ENCODE assay signal across 8 cellular contexts in the genomic region with DNA sequence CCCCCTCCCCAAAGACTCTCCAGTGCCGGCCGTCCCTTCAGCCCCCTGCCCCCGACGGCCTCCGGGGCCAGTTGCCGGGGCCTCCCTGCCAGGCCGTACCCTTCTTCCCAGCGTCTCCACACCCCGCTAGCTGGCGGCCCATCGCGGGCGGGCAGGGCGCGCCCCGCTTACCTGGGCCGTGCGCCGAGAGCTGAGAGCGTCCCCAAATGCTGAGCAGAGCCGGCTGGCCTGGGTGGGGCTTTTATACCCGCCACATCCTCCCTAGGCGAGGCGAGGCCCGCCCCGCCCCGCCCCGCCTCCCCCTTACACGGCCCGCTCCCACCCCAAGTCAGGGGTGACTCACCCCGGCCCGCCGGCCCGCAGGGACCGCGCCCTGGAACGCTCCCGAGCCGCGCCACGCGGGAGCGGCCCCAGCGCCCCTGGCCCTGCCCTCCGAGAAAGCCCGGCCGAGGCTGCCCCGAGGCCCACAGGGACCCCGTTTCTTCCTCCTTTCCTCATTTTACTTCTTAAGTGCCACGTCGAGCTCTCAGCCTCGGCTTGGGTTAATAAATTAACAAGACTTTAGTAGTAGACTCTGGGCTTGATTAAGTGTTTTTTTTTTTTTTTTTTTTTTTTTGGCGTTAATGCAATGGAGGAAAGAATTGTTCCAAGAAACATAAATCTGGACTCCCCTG. TPM values are rescaled to one million over a fixed set of nuclear protein-coding genes. Genes with fewer than 3 reads are reported as not detected.
DNase-seq lines count a peak whose midpoint lies in the region; FAIRE-seq and TF ChIP-seq lines count a peak whose summit lies in the region.

TSS of gene ANXA2 (minus strand) at position 215 of the 674 bp plus-strand sequence. CDS start 11,911 bp downstream, outside the sequence.

- peaks cover 11% of the 10 kb centered on the region for H4K20me1 ChIP-seq in Loucy (ENCODE audit: insufficient read depth, low read length, poor library complexity, severe bottlenecking)

- peak within 1 kb of the TSS; percentile 75 for H2AFZ ChIP-seq in Loucy (ENCODE audit: low read length)

- H3K79me2 ChIP-seq in Loucy (ENCODE audit: insufficient read depth, low read length), result peaks cover 14% of the 10 kb centered on the region; the same call in 1 of the 2 replicates

- no peaks in the 10 kb centered on the region for H3K9me2 ChIP-seq in Loucy (replicated peaks; ENCODE audit: low read depth, low read length)

- TF ChIP-seq POLR2A in GM12891 (IDR thresholded peaks at IDR 0.05; ENCODE audit: low read depth, low read length), result peak; percentile 70
- TF ChIP-seq POLR2A in H54 (IDR thresholded peaks at IDR 0.05; ENCODE audit: low read depth, low read length), result peak; percentile 97

- DNase-seq in GM12891 (ENCODE audit: insufficient read length, low spot score) (peak; percentile 82), H54 (ENCODE audit: insufficient read length, low spot score) (peak; percentile 44), cerebellar cortex (ENCODE audit: low spot score) (peak; percentile 50), kidney tubule cell (ENCODE audit: low spot score) (peak; percentile 94), NCI-H2196 (lab: John Stamatoyannopoulos, UW; ENCODE audit: unreplicated experiment) (no peak)
- peak; percentile 58 for DNase-seq in activated CD4-positive, CD25-positive, alpha-beta regulatory T cell treated with anti-CD3 and anti-CD28 coated beads, Interleukin-2, amount 50 U/mL, for 16 hours (ENCODE audit: low read depth, low spot score)
- DNase-seq in stimulated activated CD4-positive, alpha-beta T cell treated with anti-CD3 and anti-CD28 coated beads, Interleukin-4, amount 100 ng/mL, for 1 hour, result peak; percentile 77

- no peaks in the 10 kb centered on the region for H3K36me3 ChIP-seq in Loucy (ENCODE audit: insufficient read depth, low read length)

- H3K4me3 ChIP-seq in Loucy (ENCODE audit: low read length, poor library complexity, severe bottlenecking), result peak within 1 kb of the TSS; percentile 92

- no peak for TF ChIP-seq CTCF in Loucy (conservative IDR thresholded peaks at IDR 0.05; ENCODE audit: low read length)

- H3K9me3 ChIP-seq in Loucy (ENCODE audit: insufficient read depth, low read depth, low read length), result no peaks in the 10 kb centered on the region

- H3K4me2 ChIP-seq in Loucy (ENCODE audit: low read depth, low read length, poor library complexity, severe bottlenecking), result peak within 1 kb of the TSS; percentile 90

- peaks cover 35% of the 10 kb centered on the region for H3K4me1 ChIP-seq in Loucy (ENCODE audit: insufficient read depth, low read length, poor library complexity, severe bottlenecking)

- FAIRE-seq in GM12891 (lab: Jason Lieb, UNC), result peak; percentile 43
- FAIRE-seq in H54 (lab: Jason Lieb, UNC), result no peak

- peak within 1 kb of the TSS; percentile 78 for H3K9ac ChIP-seq in Loucy (ENCODE audit: low read depth, low read length, poor library complexity, severe bottlenecking)

- H3K27me3 ChIP-seq in Loucy (ENCODE audit: insufficient read depth, low read length, poor library complexity, severe bottlenecking), result no peaks in the 10 kb centered on the region

- H3F3A ChIP-seq in Loucy (ENCODE audit: low read depth), result no peaks in the 10 kb centered on the region

TF ChIP-seq in GM12891, 5 proteins besides CTCF, POLR2A, EP300 and RAD21:
- 0 out of 2 replicates have a peak, but pooled peaks have one; percentile 41 for TF ChIP-seq TAF1 (IDR thresholded peaks at IDR 0.05; ENCODE audit: low read depth, low read length)
- TF ChIP-seq PAX5 (IDR thresholded peaks at IDR 0.05; ENCODE audit: insufficient read depth, low read length, severe bottlenecking), result no peak
- no peak for TF ChIP-seq POU2F2 (IDR thresholded peaks at IDR 0.05; ENCODE audit: low read depth, low read length)
- 0 out of 2 replicates have a peak, but pooled peaks have one; percentile 49 for TF ChIP-seq POLR2AphosphoS5 (IDR thresholded peaks at IDR 0.05; ENCODE audit: low read depth, low read length)

RNA-seq across cellular contexts. Expression of gene ANXA2, which starts in this region (rescaled TPM):
- 59.1 TPM for polyA plus RNA-seq in GM12891 (2012; ENCODE audit: low read depth, missing spikeins)
